39 cellular contexts compared by ENCODE assay signal in genomic region chr4:72063726-72064125, GRCh38. TPM values are rescaled to one million over a fixed set of nuclear protein-coding genes. Genes with fewer than 3 reads are reported as not detected.
"Had no signal": no experiment of that assay in that cellular context is flagged by ENCODE, and none has a peak within 500 bp of the region (broad histone marks: within the 10 kb centered on the region; RNA-seq: fewer than 3 reads in every experiment).

No MANE protein-coding gene starts in this region.

- H3K27me3 ChIP-seq: ascending aorta, brain microvascular endothelial cell, dorsolateral prefrontal cortex, gastroesophageal sphincter, left lung, neutrophil, testis, uterus had no signal

- FAIRE-seq: kidney had no signal

- H3K27ac Mint-ChIP-seq: activated CD4-positive, alpha-beta memory T cell treated with anti-CD3 and anti-CD28 coated beads, Interleukin-2, amount 10 ng/mL, durations not matched to agents 7 days and 5 days; activated CD4-positive, alpha-beta T cell treated with anti-CD3 and anti-CD28 coated beads, Interleukin-2, amount 10 ng/mL, durations not matched to agents 7 days and 5 days; activated naive CD4-positive, alpha-beta T cell treated with anti-CD3 and anti-CD28 coated beads, Interleukin-2, amount 10 ng/mL, durations not matched to agents 7 days and 5 days; activated naive CD8-positive, alpha-beta T cell treated with anti-CD3 and anti-CD28 coated beads, Interleukin-2, amount 10 ng/mL, durations not matched to agents 7 days and 5 days; activated T-cell treated with anti-CD3 and anti-CD28 coated beads, Interleukin-2, amount 50 U/mL, for 24 hours; natural killer cell treated with Interleukin-12 subunit alpha and Interleukin-12 subunit beta and Interleukin-15 and Interleukin-18, amount 100 ng/mL, for 72 hours; progenitor cell of endocrine pancreas; T-helper 17 cell had no signal

- H3K36me3 Mint-ChIP-seq: activated naive CD4-positive, alpha-beta T cell treated with anti-CD3 and anti-CD28 coated beads, Interleukin-2, amount 10 ng/mL, durations not matched to agents 7 days and 5 days; activated naive CD8-positive, alpha-beta T cell treated with anti-CD3 and anti-CD28 coated beads, Interleukin-2, amount 10 ng/mL, durations not matched to agents 7 days and 5 days; natural killer cell treated with Interleukin-12 subunit alpha and Interleukin-12 subunit beta and Interleukin-15 and Interleukin-18, amount 100 ng/mL, for 72 hours had no signal

- H3K9me3 Mint-ChIP-seq: activated CD4-positive, alpha-beta T cell treated with anti-CD3 and anti-CD28 coated beads, Interleukin-2, amount 10 ng/mL, durations not matched to agents 7 days and 5 days; activated naive CD8-positive, alpha-beta T cell treated with anti-CD3 and anti-CD28 coated beads, Interleukin-2, amount 10 ng/mL, durations not matched to agents 7 days and 5 days had no signal

- H3K27ac ChIP-seq: ascending aorta, brain microvascular endothelial cell, coronary artery, dorsolateral prefrontal cortex, gastroesophageal sphincter, left lung, neutrophil, skin epidermis, testis, uterus, WERI-Rb-1 had no signal

- DNase-seq: activated CD4-positive, alpha-beta memory T cell treated with anti-CD3 and anti-CD28 coated beads, Interleukin-2, amount 10 ng/mL, durations not matched to agents 7 days and 5 days; activated CD4-positive, alpha-beta T cell treated with anti-CD3 and anti-CD28 coated beads, Interleukin-2, amount 10 ng/mL, durations not matched to agents 7 days and 5 days; activated CD8-positive, alpha-beta memory T cell treated with anti-CD3 and anti-CD28 coated beads, Interleukin-2, amount 50 U/mL, for 48 hours; activated gamma-delta T cell; activated naive CD4-positive, alpha-beta T cell treated with anti-CD3 and anti-CD28 coated beads, Interleukin-2, amount 10 ng/mL, durations not matched to agents 7 days and 5 days; activated naive CD8-positive, alpha-beta T cell treated with anti-CD3 and anti-CD28 coated beads, Interleukin-2, amount 10 ng/mL, durations not matched to agents 7 days and 5 days; activated T-cell treated with anti-CD3 and anti-CD28 coated beads, Interleukin-2, amount 50 U/mL, for 24 hours; brain microvascular endothelial cell; dorsolateral prefrontal cortex; effector memory CD4-positive, alpha-beta T cell; erythroblast; head of caudate nucleus; hippocampal formation; kidney; left lung; mucosa of descending colon; retina; stimulated activated CD4-positive, alpha-beta T cell treated with anti-CD3 and anti-CD28 coated beads, Interleukin-12 subunit alpha, Interleukin-12 subunit beta, amount 100 ng/mL, for 4 hours; stimulated activated CD4-positive, alpha-beta T cell treated with anti-CD3 and anti-CD28 coated beads, Interleukin-4, amount 100 ng/mL, for 1 hour; stimulated activated naive CD8-positive, alpha-beta T cell treated with anti-CD3 and anti-CD28 coated beads, Interleukin-15, Interleukin-2, amounts not matched to agents 100 U/mL and 50 U/mL, for 24 hours; T-helper 17 cell; T1000; testis; trophoblast cell; uterus; WERI-Rb-1 had no signal

- H3K4me3 Mint-ChIP-seq: activated CD4-positive, alpha-beta memory T cell treated with anti-CD3 and anti-CD28 coated beads, Interleukin-2, amount 10 ng/mL, durations not matched to agents 7 days and 5 days; activated CD4-positive, alpha-beta T cell treated with anti-CD3 and anti-CD28 coated beads, Interleukin-2, amount 10 ng/mL, durations not matched to agents 7 days and 5 days; activated naive CD4-positive, alpha-beta T cell treated with anti-CD3 and anti-CD28 coated beads, Interleukin-2, amount 10 ng/mL, durations not matched to agents 7 days and 5 days; activated naive CD8-positive, alpha-beta T cell treated with anti-CD3 and anti-CD28 coated beads, Interleukin-2, amount 10 ng/mL, durations not matched to agents 7 days and 5 days; activated T-cell treated with anti-CD3 and anti-CD28 coated beads, Interleukin-2, amount 50 U/mL, for 24 hours; natural killer cell treated with Interleukin-12 subunit alpha and Interleukin-12 subunit beta and Interleukin-15 and Interleukin-18, amount 100 ng/mL, for 72 hours; T-helper 17 cell had no signal

- H3K36me3 ChIP-seq: ascending aorta, brain microvascular endothelial cell, gastroesophageal sphincter, left lung, neutrophil, uterus, WERI-Rb-1 had no signal

- H3K9me3 ChIP-seq: ascending aorta, gastroesophageal sphincter, left lung, mucosa of descending colon, neutrophil, testis, uterus had no signal

- H3K4me1 Mint-ChIP-seq: activated CD4-positive, alpha-beta memory T cell treated with anti-CD3 and anti-CD28 coated beads, Interleukin-2, amount 10 ng/mL, durations not matched to agents 7 days and 5 days; activated CD4-positive, alpha-beta T cell treated with anti-CD3 and anti-CD28 coated beads, Interleukin-2, amount 10 ng/mL, durations not matched to agents 7 days and 5 days; activated naive CD4-positive, alpha-beta T cell treated with anti-CD3 and anti-CD28 coated beads, Interleukin-2, amount 10 ng/mL, durations not matched to agents 7 days and 5 days; activated naive CD8-positive, alpha-beta T cell treated with anti-CD3 and anti-CD28 coated beads, Interleukin-2, amount 10 ng/mL, durations not matched to agents 7 days and 5 days; T-helper 17 cell had no signal

- H3K4me3 ChIP-seq: ascending aorta, coronary artery, dorsolateral prefrontal cortex, gastroesophageal sphincter, left lung, lung, mucosa of descending colon, skin epidermis, testis, uterus had no signal

- H3K4me1 ChIP-seq: ascending aorta, gastroesophageal sphincter, left lung, testis, uterus had no signal

- H3K27me3 Mint-ChIP-seq: activated CD4-positive, alpha-beta memory T cell treated with anti-CD3 and anti-CD28 coated beads, Interleukin-2, amount 10 ng/mL, durations not matched to agents 7 days and 5 days; activated CD4-positive, alpha-beta T cell treated with anti-CD3 and anti-CD28 coated beads, Interleukin-2, amount 10 ng/mL, durations not matched to agents 7 days and 5 days; activated naive CD4-positive, alpha-beta T cell treated with anti-CD3 and anti-CD28 coated beads, Interleukin-2, amount 10 ng/mL, durations not matched to agents 7 days and 5 days; activated naive CD8-positive, alpha-beta T cell treated with anti-CD3 and anti-CD28 coated beads, Interleukin-2, amount 10 ng/mL, durations not matched to agents 7 days and 5 days; activated T-cell treated with anti-CD3 and anti-CD28 coated beads, Interleukin-2, amount 50 U/mL, for 24 hours; natural killer cell treated with Interleukin-12 subunit alpha and Interleukin-12 subunit beta and Interleukin-15 and Interleukin-18, amount 100 ng/mL, for 72 hours; progenitor cell of endocrine pancreas; T-helper 17 cell had no signal

RNA-seq across cellular contexts. Expression of gene NPFFR2, which starts 31.9 kb away (rescaled TPM):
- total RNA-seq: activated CD4-positive, alpha-beta memory T cell treated with anti-CD3 and anti-CD28 coated beads, Interleukin-2, amount 10 ng/mL, durations not matched to agents 7 days and 5 days; activated CD4-positive, alpha-beta T cell treated with anti-CD3 and anti-CD28 coated beads, Interleukin-2, amount 10 ng/mL, durations not matched to agents 7 days and 5 days; activated naive CD8-positive, alpha-beta T cell treated with anti-CD3 and anti-CD28 coated beads, Interleukin-2, amount 10 ng/mL, durations not matched to agents 7 days and 5 days; ascending aorta; cardiac septum; kidney; left lung; lung; mesenteric fat pad; mucosa of descending colon; myocyte; natural killer cell treated with Interleukin-12 subunit alpha and Interleukin-12 subunit beta and Interleukin-15 and Interleukin-18, amount 100 ng/mL, for 72 hours; osteocyte; sciatic nerve; T-helper 17 cell had no signal
- polyA plus RNA-seq: lung had no signal
